17 cellular contexts compared by ENCODE assay signal in the genomic region with DNA sequence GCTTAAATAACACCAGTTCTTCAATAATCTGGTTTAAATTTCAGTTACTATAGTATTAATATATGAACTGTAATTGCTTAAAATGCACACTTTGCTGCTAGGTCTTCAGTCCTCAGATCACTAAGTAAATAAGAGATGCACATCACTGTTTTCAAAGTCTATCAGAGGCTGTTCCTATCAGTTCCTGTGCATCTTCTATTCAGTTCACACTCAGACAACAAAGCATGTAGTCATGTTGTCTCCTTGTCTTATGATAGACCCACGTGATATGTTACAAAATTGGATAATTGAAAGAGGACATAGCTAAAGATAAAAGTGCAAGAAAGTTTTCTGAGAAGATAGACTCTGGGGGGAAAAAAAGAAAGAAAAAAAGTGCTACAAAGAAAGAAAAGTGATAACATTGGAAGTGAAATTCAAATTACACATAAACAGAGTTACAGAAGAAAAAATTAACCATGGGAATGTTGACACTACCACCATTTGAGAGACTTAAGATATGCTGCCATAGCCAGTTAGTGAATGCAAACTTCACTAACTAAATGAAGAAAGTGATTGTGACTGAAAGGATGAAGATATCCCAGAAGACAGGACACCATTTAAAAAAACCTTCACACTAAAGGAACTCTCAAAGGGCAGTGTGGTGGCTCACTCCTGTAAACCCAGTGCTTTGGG.
"Had no signal": no experiment of that assay in that cellular context is flagged by ENCODE, and none has a peak within 500 bp of the region (broad histone marks: within the 10 kb centered on the region; RNA-seq: fewer than 3 reads in every experiment).

No MANE protein-coding gene starts in this region.

- H3K4me3 ChIP-seq: esophagus muscularis mucosa, left ventricle myocardium inferior, lower lobe of right lung, right atrium auricular region, suprapubic skin, thyroid gland, upper lobe of right lung, vagina had no signal

- H3K27ac ChIP-seq: epithelial cell of prostate, esophagus muscularis mucosa, left ventricle myocardium inferior, lower lobe of right lung, right atrium auricular region, suprapubic skin, thyroid gland, upper lobe of right lung, vagina had no signal

- DNase-seq: effector memory CD8-positive, alpha-beta T cell; immature natural killer cell; kidney; left cardiac atrium; left ventricle myocardium inferior; lower lobe of right lung; natural killer cell; small intestine; stimulated activated CD4-positive, alpha-beta T cell treated with anti-CD3 and anti-CD28 coated beads, Interleukin-12 subunit alpha, Interleukin-12 subunit beta, amount 100 ng/mL, for 4 hours; stimulated activated naive CD4-positive, alpha-beta T cell; thyroid gland; upper lobe of right lung had no signal

- FAIRE-seq: kidney, small intestine had no signal

- H3K4me1 ChIP-seq: esophagus muscularis mucosa, lower lobe of right lung, suprapubic skin, thyroid gland, upper lobe of right lung, vagina had no signal

- ATAC-seq: effector memory CD8-positive, alpha-beta T cell; lower lobe of right lung had no signal

- H3K27me3 ChIP-seq: esophagus muscularis mucosa, right atrium auricular region, suprapubic skin, thyroid gland, upper lobe of right lung, vagina had no signal

- H3K9me3 ChIP-seq: thyroid gland, vagina had no signal

- H3K36me3 ChIP-seq: esophagus muscularis mucosa, left ventricle myocardium inferior, lower lobe of right lung, right atrium auricular region, suprapubic skin, thyroid gland, upper lobe of right lung, vagina had no signal
